ENCODE assay signal across 10 cellular contexts in the genomic region with DNA sequence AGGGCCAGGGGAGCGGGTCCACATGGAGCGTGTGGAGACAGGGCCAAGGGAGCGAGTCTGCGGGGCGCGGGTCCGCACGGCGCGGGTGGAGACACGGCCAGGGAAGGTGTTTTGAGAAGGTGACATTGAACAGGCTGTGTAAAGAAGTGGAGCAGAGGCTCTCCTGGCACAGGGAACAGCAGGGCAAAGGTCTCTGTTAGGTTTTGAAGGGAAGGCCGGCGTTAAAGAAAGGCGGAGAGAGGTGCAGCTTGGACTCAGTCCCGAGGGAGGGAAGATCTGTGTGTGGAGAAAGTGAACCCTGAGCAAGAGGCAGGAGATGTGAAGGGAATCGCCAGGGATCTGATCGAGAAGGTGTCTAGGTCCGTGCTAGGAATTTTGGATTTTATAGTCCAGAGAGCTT. TPM values are rescaled to one million over a fixed set of nuclear protein-coding genes. Genes with fewer than 3 reads are reported as not detected.
DNase-seq lines count a peak whose midpoint lies in the region; ATAC-seq and TF ChIP-seq lines count a peak whose summit lies in the region.
"Had no signal": no experiment of that assay in that cellular context is flagged by ENCODE, and none has a peak within 500 bp of the region (broad histone marks: within the 10 kb centered on the region; RNA-seq: fewer than 3 reads in every experiment).

No MANE protein-coding gene starts in this region.

- H3K9me3 ChIP-seq in HUES6 (ENCODE audit: control insufficient read depth, insufficient read depth, low read depth, low read length) (no peaks in the 10 kb centered on the region), body of pancreas (no peaks in the 10 kb centered on the region), mucosa of rectum (ENCODE audit: control insufficient read depth in 2 of 2, low read length in 2 of 2) (no peaks in the 10 kb centered on the region)

- H3K4me1 ChIP-seq in HUES6 (ENCODE audit: control insufficient read depth, insufficient read depth, low read length) (peaks cover 10% of the 10 kb centered on the region; the same call in 1 of the 2 replicates), body of pancreas (peaks cover 22% of the 10 kb centered on the region), mucosa of rectum (ENCODE audit: control insufficient read depth in 2 of 2, insufficient read depth in 2 of 2, low read length in 2 of 2) (peaks cover 10% of the 10 kb centered on the region in 2 donors), foreskin keratinocyte (no peaks in the 10 kb centered on the region)

- 14 to 35% methylated on average over 18 of the region's 18 CpGs for WGBS in body of pancreas, 2 donors

- DNase-seq in body of pancreas (peak; percentile 55 to 76 (median 64)), NCI-H510A treated with DMSO at 0.1 percent for 48 hours (lab: John Stamatoyannopoulos, UW) (no peak), foreskin keratinocyte (no peak)
- DNase-seq: activated CD4-positive, CD25-positive, alpha-beta regulatory T cell treated with anti-CD3 and anti-CD28 coated beads, Interleukin-2, amount 50 U/mL, for 72 hours; NCI-H526 treated with DMSO at 0.1 percent for 48 hours had no signal

- peak overlapping the region; percentile 27 for H3K9ac ChIP-seq in HUES6 (ENCODE audit: low read length)
- H3K9ac ChIP-seq in mucosa of rectum (ENCODE audit: low read depth in 1 of 2, low read length in 2 of 2), result peak overlapping the region; percentile 24 to 75

- ATAC-seq in body of pancreas, result no peak
- no peak for ATAC-seq in HG02678 (IDR thresholded peaks at IDR 0.05; ENCODE audit: unreplicated experiment)
- ATAC-seq in foreskin keratinocyte, result no peak
- ATAC-seq in HG02970 (IDR thresholded peaks at IDR 0.05; ENCODE audit: low FRiP score, unreplicated experiment), result no peak

- H3K27ac ChIP-seq in C4-2B (peak overlapping the region; percentile 45), HUES6 (ENCODE audit: low read depth, low read length) (no peak overlapping the region), body of pancreas (peak overlapping the region in 1 of 4 donors; percentile 44), mucosa of rectum (ENCODE audit: low read depth in 2 of 2, low read length in 2 of 2) (peak overlapping the region; percentile 72 to 80), foreskin keratinocyte (no peak overlapping the region)

- H3K4me3 ChIP-seq in HUES6 (ENCODE audit: low read depth, low read length), result peak overlapping the region; percentile 45
- no peak overlapping the region for H3K4me3 ChIP-seq in body of pancreas
- H3K4me3 ChIP-seq in mucosa of rectum (ENCODE audit: low read length in 2 of 2), result peak overlapping the region; percentile 58 to 60

- H3K36me3 ChIP-seq in HUES6 (ENCODE audit: control insufficient read depth, insufficient read depth, low read length) (peaks cover 6% of the 10 kb centered on the region), body of pancreas (replicated peaks in 1 of 2; ENCODE audit: insufficient read depth in 1 of 2, low read depth in 2 of 2) (no peaks in the 10 kb centered on the region), mucosa of rectum (ENCODE audit: control insufficient read depth in 2 of 2, insufficient read depth in 2 of 2, low read length in 2 of 2) (peaks cover 4 to 5% of the 10 kb centered on the region in 2 donors)

- intact Hi-C loops in body of pancreas (cut with DNase I), result no loop called here

- H3K27me3 ChIP-seq in HUES6 (ENCODE audit: control insufficient read depth, insufficient read depth, low read length) (peaks cover 9% of the 10 kb centered on the region), body of pancreas (no peaks in the 10 kb centered on the region), mucosa of rectum (ENCODE audit: control insufficient read depth in 2 of 2, insufficient read depth in 2 of 2, low read length in 2 of 2) (no peaks in the 10 kb centered on the region), foreskin keratinocyte (no peaks in the 10 kb centered on the region)

- TF ChIP-seq CTCF in C4-2B (conservative IDR thresholded peaks at IDR 0.05), result no peak
- TF ChIP-seq CTCF in body of pancreas (IDR thresholded peaks at IDR 0.05), result no peak
- TF ChIP-seq CTCF in foreskin keratinocyte (conservative IDR thresholded peaks at IDR 0.05), result no peak

- TF ChIP-seq POLR2A in body of pancreas (IDR thresholded peaks at IDR 0.05), result no peak

RNA-seq across cellular contexts. Expression of gene PXMP2, which starts 1.8 kb away (rescaled TPM):
- total RNA-seq in body of pancreas (10 to 100 TPM; 37.2 to 39.7 TPM), foreskin keratinocyte (25.4 and 31.5 TPM in 2 replicates)
- 35.0 and 44.2 TPM in 2 replicates for polyA plus RNA-seq in foreskin keratinocyte

RNA-seq across cellular contexts. Expression of gene POLE, which starts 2.1 kb away (rescaled TPM):
- total RNA-seq in body of pancreas (10 to 100 TPM; 12.5 to 36.9 TPM), foreskin keratinocyte (39.5 and 44.3 TPM in 2 replicates)
- polyA plus RNA-seq in foreskin keratinocyte, result 30.5 and 33.6 TPM in 2 replicates

RNA-seq across cellular contexts. Expression of gene PGAM5, which starts 21.4 kb away (rescaled TPM):
- total RNA-seq in body of pancreas (10 to 100 TPM; 15.0 to 39.2 TPM), foreskin keratinocyte (63.1 and 68.7 TPM in 2 replicates)
- 43.1 and 49.4 TPM in 2 replicates for polyA plus RNA-seq in foreskin keratinocyte

Comparison
In these comparisons a context has a peak if more than half of its experiments do, and no peak if none do; other contexts are left out.
1. H3K27ac ChIP-seq: peak in C4-2B (single experiment) and mucosa of rectum (2 of 2); none in HUES6 (single experiment) and foreskin keratinocyte (single experiment).
2. H3K4me3 ChIP-seq: peak in HUES6 (single experiment) and mucosa of rectum (2 of 2); none in body of pancreas (0 of 2).
3. DNase-seq: peak in body of pancreas (4 of 4); none in NCI-H510A treated with DMSO at 0.1 percent for 48 hours (single experiment) and foreskin keratinocyte (0 of 2).